8 cellular contexts compared by ENCODE assay signal in genomic region chrX:129637217-129638109, GRCh38. TPM values are rescaled to one million over a fixed set of nuclear protein-coding genes. Genes with fewer than 3 reads are reported as not detected.
DNase-seq lines count a peak whose midpoint lies in the region; ATAC-seq, FAIRE-seq and TF ChIP-seq lines count a peak whose summit lies in the region.

No MANE protein-coding gene starts in this region.

- TF ChIP-seq CTCF in progenitor cell of endocrine pancreas (IDR thresholded peaks at IDR 0.05; ENCODE audit: unreplicated experiment), result peak; percentile 85

- intact Hi-C loops in head of caudate nucleus (cut with DNase I), result loop anchor here (1.0 kb wide), 1 partner anchor 89 kb away; no protein-coding TSS in a partner anchor

- no peaks in the 10 kb centered on the region for H3K9me3 Mint-ChIP-seq in activated naive CD4-positive, alpha-beta T cell treated with anti-CD3 and anti-CD28 coated beads, Interleukin-2, amount 10 ng/mL, durations not matched to agents 7 days and 5 days
- H3K9me3 Mint-ChIP-seq in progenitor cell of endocrine pancreas (ENCODE audit: low read depth), result no peaks in the 10 kb centered on the region

- CTCF ChIA-PET in activated naive CD4-positive, alpha-beta T cell treated with anti-CD3 and anti-CD28 coated beads, Interleukin-2, amount 10 ng/mL, durations not matched to agents 7 days and 5 days (lab: Charles Lee), result interaction anchor here (0.6 to 7.4 kb wide), 25 partner anchors 10 to 391 kb away, joined by 3 to 44 read pairs (median 3); partner anchors contain the start of genes APLN and UTP14A

- H3K36me3 Mint-ChIP-seq in activated naive CD4-positive, alpha-beta T cell treated with anti-CD3 and anti-CD28 coated beads, Interleukin-2, amount 10 ng/mL, durations not matched to agents 7 days and 5 days, result no peaks in the 10 kb centered on the region
- no peaks in the 10 kb centered on the region for H3K36me3 Mint-ChIP-seq in progenitor cell of endocrine pancreas (ENCODE audit: insufficient read depth)

- peaks cover 10% of the 10 kb centered on the region for H3K27me3 Mint-ChIP-seq in activated naive CD4-positive, alpha-beta T cell treated with anti-CD3 and anti-CD28 coated beads, Interleukin-2, amount 10 ng/mL, durations not matched to agents 7 days and 5 days
- no peaks in the 10 kb centered on the region for H3K27me3 Mint-ChIP-seq in progenitor cell of endocrine pancreas

- DNase-seq in AG20443 (ENCODE audit: low spot score) (peak; percentile 66), KG1 (lab: John Stamatoyannopoulos, UW) (peak; percentile 3), SK-N-DZ (ENCODE audit: low spot score) (peak; percentile 54), head of caudate nucleus (peak; percentile 31 to 93 (median 83)), progenitor cell of endocrine pancreas (ENCODE audit: low spot score, unreplicated experiment) (peak; percentile 67), urothelium cell line (ENCODE audit: low spot score) (peak; percentile 37)
- peak; percentile 81 for DNase-seq in activated naive CD4-positive, alpha-beta T cell treated with anti-CD3 and anti-CD28 coated beads, Interleukin-2, amount 10 ng/mL, durations not matched to agents 7 days and 5 days

- peak; percentile 59 for ATAC-seq in GM18873 (IDR thresholded peaks at IDR 0.05; ENCODE audit: low FRiP score, unreplicated experiment)

- no peak overlapping the region for H3K27ac Mint-ChIP-seq in activated naive CD4-positive, alpha-beta T cell treated with anti-CD3 and anti-CD28 coated beads, Interleukin-2, amount 10 ng/mL, durations not matched to agents 7 days and 5 days
- no peak overlapping the region for H3K27ac Mint-ChIP-seq in progenitor cell of endocrine pancreas

- FAIRE-seq in urothelium cell line (lab: Jason Lieb, UNC), result no peak

- H3K4me1 Mint-ChIP-seq in activated naive CD4-positive, alpha-beta T cell treated with anti-CD3 and anti-CD28 coated beads, Interleukin-2, amount 10 ng/mL, durations not matched to agents 7 days and 5 days, result peaks cover 7% of the 10 kb centered on the region
- no peaks in the 10 kb centered on the region for H3K4me1 Mint-ChIP-seq in progenitor cell of endocrine pancreas (ENCODE audit: low read depth)

- no peak overlapping the region for H3K4me3 Mint-ChIP-seq in activated naive CD4-positive, alpha-beta T cell treated with anti-CD3 and anti-CD28 coated beads, Interleukin-2, amount 10 ng/mL, durations not matched to agents 7 days and 5 days
- H3K4me3 Mint-ChIP-seq in progenitor cell of endocrine pancreas (ENCODE audit: low read depth), result no peak overlapping the region

RNA-seq across cellular contexts. Expression of gene APLN, which starts 17.3 kb away (rescaled TPM):
- 0.43 and 1.0 TPM in 2 replicates for polyA plus RNA-seq in SK-N-DZ (2014; cell fraction: cytosol; rRNA removed)
- polyA plus RNA-seq in SK-N-DZ (2014; cell fraction: nucleus; rRNA removed), result 0.17 and 0.24 TPM in 2 replicates
- 0.14 and 0.38 TPM in 2 replicates for total RNA-seq in progenitor cell of endocrine pancreas

Comparison
In these comparisons a context has a peak if more than half of its experiments do, and no peak if none do; other contexts are left out.
1. Peak in every context shown above with its lines: DNase-seq and ATAC-seq.
2. DNase-seq: peak in every context shown above with its lines; median percentile 83 in head of caudate nucleus; 81 in activated naive CD4-positive, alpha-beta T cell treated with anti-CD3 and anti-CD28 coated beads, Interleukin-2, amount 10 ng/mL, durations not matched to agents 7 days and 5 days; 67 in progenitor cell of endocrine pancreas; 66 in AG20443; 54 in SK-N-DZ; 37 in urothelium cell line; 3 in KG1.